ENCODE assay signal across 8 cellular contexts in the genomic region with DNA sequence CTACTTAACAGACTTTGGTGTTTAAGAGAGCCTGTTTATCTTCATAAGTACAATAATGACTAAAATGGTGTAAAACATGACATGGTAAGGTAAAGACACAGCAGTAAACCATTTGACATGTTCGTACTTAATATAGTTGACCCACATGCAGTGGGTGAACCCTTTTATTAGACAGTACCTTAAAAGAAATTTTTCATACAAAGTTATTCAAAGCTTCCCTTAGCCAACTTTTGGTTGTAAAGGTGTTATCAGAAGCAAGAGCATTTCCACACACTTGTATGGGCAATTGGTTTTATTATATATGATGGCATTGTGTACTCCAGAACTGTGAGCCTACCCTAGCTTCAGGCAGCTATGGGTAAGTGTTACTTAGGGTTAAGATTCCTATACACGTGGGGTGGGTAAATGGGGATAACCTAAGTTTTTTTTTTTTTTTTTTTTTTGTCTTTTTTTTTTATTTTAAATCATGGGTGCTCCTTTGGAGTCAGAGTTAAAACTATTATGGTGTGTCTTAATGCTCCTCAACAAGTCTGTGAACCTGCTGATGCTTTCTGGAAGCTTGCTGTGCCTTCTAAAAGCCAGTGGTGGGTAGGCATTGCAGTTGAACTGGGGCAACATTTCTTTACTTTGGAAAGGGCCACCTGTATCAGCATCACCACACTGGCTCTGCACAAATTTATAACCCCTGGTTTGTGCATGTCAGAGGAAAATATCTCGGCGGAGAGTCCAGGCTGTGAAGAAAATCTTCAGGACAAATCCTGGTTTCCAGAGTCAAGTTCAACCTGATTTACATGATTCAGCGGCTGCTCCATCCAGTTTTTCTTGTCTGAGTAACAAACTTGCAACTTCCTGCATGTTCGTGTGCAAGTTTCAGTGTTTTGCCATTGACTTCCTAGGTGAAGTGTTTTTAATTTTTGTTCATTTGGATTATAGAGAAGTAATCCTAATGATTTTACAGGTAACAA. TPM values are rescaled to one million over a fixed set of nuclear protein-coding genes. Genes with fewer than 3 reads are reported as not detected.
DNase-seq lines count a peak whose midpoint lies in the region; ATAC-seq, FAIRE-seq and TF ChIP-seq lines count a peak whose summit lies in the region.

No MANE protein-coding gene starts in this region.

- H3K4me3 Mint-ChIP-seq in neural crest cell = peak overlapping the region; percentile 100

- H3K27me3 ChIP-seq in PC-9 (ENCODE audit: insufficient read depth, low read depth) (no peaks in the 10 kb centered on the region), endocrine pancreas (ENCODE audit: control insufficient read depth, insufficient read depth, low read length) (no peaks in the 10 kb centered on the region)

- H3K4me1 ChIP-seq in PC-9 (replicated peaks; ENCODE audit: insufficient read depth) (peaks cover 36% of the 10 kb centered on the region), endocrine pancreas (ENCODE audit: control insufficient read depth, insufficient read depth, low read length) (peaks cover 19% of the 10 kb centered on the region)

- DNase-seq in GM12891 (ENCODE audit: insufficient read length, low spot score) (no peak), PC-9 (peak; percentile 60 to 90), neural crest cell (ENCODE audit: low read depth, low spot score) (no peak), GDM1 (lab: John Stamatoyannopoulos, UW) (no peak), NCI-H1694 treated with DMSO at 0.1 percent for 48 hours (lab: John Stamatoyannopoulos, UW) (no peak)
- DNase-seq in activated CD8-positive, alpha-beta memory T cell treated with anti-CD3 and anti-CD28 coated beads, Interleukin-2, amount 50 U/mL, for 4 hours = no peak

- no peak overlapping the region for H2AFZ ChIP-seq in PC-9

- CTCF ChIA-PET in PC-9 (lab: Charles Lee) = interaction anchor here (0.8 kb wide), 1 partner anchor 292 kb away, joined by 3 read pairs; no protein-coding TSS in a partner anchor

- H3K36me3 Mint-ChIP-seq in neural crest cell (ENCODE audit: low read depth) = peaks cover 10% of the 10 kb centered on the region

- H3K9me3 ChIP-seq in PC-9 (ENCODE audit: insufficient read depth, low read depth) (no peaks in the 10 kb centered on the region), endocrine pancreas (ENCODE audit: control insufficient read depth, low read length) (no peaks in the 10 kb centered on the region)

- H3K4me3 ChIP-seq in PC-9 (peak overlapping the region; percentile 97), endocrine pancreas (ENCODE audit: control insufficient read depth, insufficient read depth, low read length) (peak overlapping the region; percentile 97)

- H3K27me3 Mint-ChIP-seq in neural crest cell (ENCODE audit: low read depth) = peaks cover 5% of the 10 kb centered on the region

- no peak overlapping the region for H3K9ac ChIP-seq in endocrine pancreas (ENCODE audit: control insufficient read depth, insufficient read depth, low read length)

- no peak overlapping the region for H3K27ac Mint-ChIP-seq in neural crest cell (ENCODE audit: unreplicated experiment)

- FAIRE-seq in GM12891 (lab: Jason Lieb, UNC) = no peak

- POLR2A ChIA-PET in PC-9 (lab: Charles Lee; ENCODE audit: unreplicated experiment) = interaction anchor here (0.6 to 0.8 kb wide), 4 partner anchors 9 to 260 kb away, joined by 4 to 14 read pairs (median 8); a partner anchor contains a TSS

- H3K79me2 ChIP-seq in PC-9 (ENCODE audit: low read depth) = peaks cover 81% of the 10 kb centered on the region

- H3F3A ChIP-seq in PC-9 (ENCODE audit: insufficient read depth, low read depth) = peaks cover 40% of the 10 kb centered on the region

- TF ChIP-seq POLR2A in GM12891 (IDR thresholded peaks at IDR 0.05; ENCODE audit: low read depth, low read length) = peak; percentile 53

- H3K36me3 ChIP-seq in PC-9 (ENCODE audit: low read depth) (peaks cover 47% of the 10 kb centered on the region), endocrine pancreas (ENCODE audit: control insufficient read depth, insufficient read depth, low read length) (no peaks in the 10 kb centered on the region)

- TF ChIP-seq CTCF in PC-9 (conservative IDR thresholded peaks at IDR 0.05) = no peak
- TF ChIP-seq CTCF in neural crest cell (conservative IDR thresholded peaks at IDR 0.05) = no peak

- peaks cover 35% of the 10 kb centered on the region for H3K4me1 Mint-ChIP-seq in neural crest cell

- H3K9me2 ChIP-seq in PC-9 (ENCODE audit: insufficient read depth) = no peaks in the 10 kb centered on the region

- no peak for ATAC-seq in HG02973 (IDR thresholded peaks at IDR 0.05; ENCODE audit: unreplicated experiment)

- peaks cover 50% of the 10 kb centered on the region for H4K20me1 ChIP-seq in PC-9 (ENCODE audit: insufficient read depth)

- intact Hi-C loops in PC-9 (cut with micrococcal nuclease; ENCODE audit: unreplicated experiment) = loop anchor here (2.0 to 5.0 kb wide), 3 partner anchors 33 to 443 kb away; a partner anchor contains a TSS

- peak overlapping the region; percentile 99 for H3K4me2 ChIP-seq in PC-9

- no peaks in the 10 kb centered on the region for H3K9me3 Mint-ChIP-seq in neural crest cell

- peak overlapping the region; percentile 84 for H3K27ac ChIP-seq in PC-9

- BruUV-seq in PC-9 (replicated peaks; lab: Mats Ljungman, UMichigan) = no TSS peak

TF ChIP-seq in GM12891, 5 proteins besides CTCF, POLR2A, EP300 and RAD21:
- peak; percentile 42; the same call in 1 of the 2 replicates for TF ChIP-seq POLR2AphosphoS5 (IDR thresholded peaks at IDR 0.05; ENCODE audit: low read depth, low read length)
- no peak for TF ChIP-seq PAX5 (IDR thresholded peaks at IDR 0.05; ENCODE audit: insufficient read depth, low read length, severe bottlenecking)
- TF ChIP-seq POU2F2 (IDR thresholded peaks at IDR 0.05; ENCODE audit: low read depth, low read length) = 0 out of 2 replicates have a peak, but pooled peaks have one; percentile 17
- TF ChIP-seq SPI1 (IDR thresholded peaks at IDR 0.05; ENCODE audit: low read depth, low read length) = no peak

RNA-seq across cellular contexts. Expression of a gene that starts 3.3 kb away (rescaled TPM):
- polyA plus RNA-seq in GM12891 (2012; ENCODE audit: low read depth, missing spikeins) = 43.3 TPM
- total RNA-seq in PC-9 (2021) (43.1 and 52.9 TPM in 2 replicates), neural crest cell (67.3 and 67.9 TPM in 2 replicates)

RNA-seq across cellular contexts. Expression of a gene that starts 33.3 kb away (rescaled TPM):
- polyA plus RNA-seq in GM12891 (2012; ENCODE audit: low read depth, missing spikeins) = 2.5 TPM
- 6.8 and 10.4 TPM in 2 replicates for total RNA-seq in PC-9 (2021)
- 7.8 and 7.9 TPM in 2 replicates for total RNA-seq in neural crest cell

Comparison
In these comparisons a context has a peak if more than half of its experiments do, and no peak if none do; other contexts are left out.
1. DNase-seq: peak in PC-9 (2 of 2); none in GM12891 (single experiment), neural crest cell (single experiment), GDM1 (single experiment), NCI-H1694 treated with DMSO at 0.1 percent for 48 hours (single experiment) and activated CD8-positive, alpha-beta memory T cell treated with anti-CD3 and anti-CD28 coated beads, Interleukin-2, amount 50 U/mL, for 4 hours (single experiment).